In the genomic region with DNA sequence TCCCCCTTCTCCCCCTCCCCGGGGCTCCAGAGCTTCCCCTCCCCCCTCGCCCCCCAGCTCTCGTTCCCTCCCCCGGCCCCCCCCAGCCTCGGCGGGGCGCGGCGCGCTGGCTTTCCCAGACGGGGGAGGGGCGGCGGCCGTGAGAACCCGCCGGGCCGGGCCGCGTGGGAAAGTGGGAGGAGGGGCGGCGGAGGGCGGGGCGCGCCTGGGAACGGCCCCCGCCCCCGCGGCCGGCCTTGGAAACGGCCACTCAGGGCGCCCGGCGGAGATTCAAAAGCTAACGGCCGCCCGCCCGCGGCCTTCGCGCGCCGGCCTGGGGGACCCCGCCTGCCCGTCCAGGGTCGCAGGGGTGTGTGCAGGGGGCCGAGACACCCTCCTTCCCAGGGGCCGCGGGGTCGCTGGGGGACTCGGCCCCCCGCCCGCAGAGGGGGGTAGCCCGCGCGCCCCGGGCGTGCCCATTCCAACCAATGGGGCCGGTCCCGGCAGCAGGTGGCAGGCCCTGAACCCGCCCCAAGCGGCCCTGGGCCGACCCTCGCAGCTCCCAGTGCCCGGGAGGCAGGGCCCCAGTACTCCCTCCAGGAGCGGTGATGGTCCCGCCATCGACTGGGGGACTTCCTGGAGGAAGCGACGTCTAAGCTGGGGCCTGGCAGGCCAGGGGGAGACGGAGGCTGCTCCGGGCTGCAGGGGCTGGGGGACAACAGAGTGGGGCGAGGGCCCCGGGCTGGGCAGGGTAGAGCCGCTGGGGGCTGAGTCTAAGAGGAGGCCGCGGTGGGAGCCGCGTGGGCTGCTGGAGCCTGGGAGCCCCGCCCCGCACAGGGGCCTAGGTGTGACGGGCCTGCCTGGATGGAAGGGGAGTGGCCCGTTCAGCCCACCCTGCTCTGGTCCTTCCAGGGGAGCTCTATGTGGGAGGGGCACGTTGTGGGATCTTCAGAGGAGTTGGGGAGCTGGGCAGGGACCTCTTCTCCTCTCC, we compare ENCODE assay signal across 8 cellular contexts. TPM values are rescaled to one million over a fixed set of nuclear protein-coding genes. Genes with fewer than 3 reads are reported as not detected.
A peak's percentile ranks its signal among the peaks of the same experiment; 100 is the strongest.
DNase-seq lines count a peak whose midpoint lies in the region; ATAC-seq and TF ChIP-seq lines count a peak whose summit lies in the region.

No MANE protein-coding gene starts in this region.

- peaks cover 12% of the 10 kb centered on the region for H3K27me3 ChIP-seq in adipocyte (replicated peaks; ENCODE audit: control insufficient read depth, insufficient read depth, low read length)
- H3K27me3 ChIP-seq in upper lobe of right lung = peaks cover 17% of the 10 kb centered on the region

- no peak overlapping the region for H3K27ac Mint-ChIP-seq in osteocyte (ENCODE audit: unreplicated experiment)

- peaks cover 4% of the 10 kb centered on the region for H3K4me1 ChIP-seq in adipocyte (ENCODE audit: control insufficient read depth, insufficient read depth, low read length)
- peaks cover 28% of the 10 kb centered on the region for H3K4me1 ChIP-seq in upper lobe of right lung

- H3K36me3 Mint-ChIP-seq in osteocyte (ENCODE audit: unreplicated experiment) = no peaks in the 10 kb centered on the region

- H3K4me1 Mint-ChIP-seq in osteocyte (ENCODE audit: unreplicated experiment) = peaks cover 10% of the 10 kb centered on the region

- H3K9me3 ChIP-seq in adipocyte (ENCODE audit: control insufficient read depth, low read length) = no peaks in the 10 kb centered on the region
- no peaks in the 10 kb centered on the region for H3K9me3 ChIP-seq in upper lobe of right lung

- TF ChIP-seq CTCF in upper lobe of right lung (IDR thresholded peaks at IDR 0.05) (no peak), osteocyte (IDR thresholded peaks at IDR 0.05) (no peak)

- ATAC-seq in upper lobe of right lung = peak; percentile 31

- DNase-seq in DMS153 treated with DMSO at 0.1 percent for 48 hours (lab: John Stamatoyannopoulos, UW; ENCODE audit: unreplicated experiment) (peak; percentile 6), HT-29 (ENCODE audit: low spot score) (peak; percentile 36), adipocyte (ENCODE audit: low read depth) (peak; percentile 55), islet precursor cell (peak; percentile 77), upper lobe of right lung (peak; percentile 70), osteocyte (ENCODE audit: extremely low spot score, unreplicated experiment) (no peak)
- no peak for DNase-seq in NK-92 treated with Interleukin-12 subunit alpha and Interleukin-12 subunit beta, amount 100 ng/mL, for 24 hours (lab: John Stamatoyannopoulos, UW)
- no peak for DNase-seq in activated CD4-positive, alpha-beta T cell treated with anti-CD3 and anti-CD28 coated beads for 4 hours

- intact Hi-C loops in upper lobe of right lung (cut with DNase I) = no loop called here

- no peaks in the 10 kb centered on the region for H3K36me3 ChIP-seq in adipocyte (ENCODE audit: control insufficient read depth, insufficient read depth, low read length, severe bottlenecking)
- no peaks in the 10 kb centered on the region for H3K36me3 ChIP-seq in upper lobe of right lung

- H3K9ac ChIP-seq in adipocyte (ENCODE audit: low read length) = no peak overlapping the region

- no peak overlapping the region for H3K4me3 ChIP-seq in adipocyte (ENCODE audit: low read length)
- peak overlapping the region; percentile 37 for H3K4me3 ChIP-seq in upper lobe of right lung

- no peaks in the 10 kb centered on the region for H3K27me3 Mint-ChIP-seq in osteocyte (ENCODE audit: unreplicated experiment)

- H3K27ac ChIP-seq in upper lobe of right lung = no peak overlapping the region

- no peak overlapping the region for H3K4me3 Mint-ChIP-seq in osteocyte (ENCODE audit: unreplicated experiment)

- no peaks in the 10 kb centered on the region for H3K9me3 Mint-ChIP-seq in osteocyte (ENCODE audit: unreplicated experiment)

RNA-seq across cellular contexts. Expression of gene NRARP, which starts 14.2 kb away (rescaled TPM):
- 107 and 116 TPM in 2 replicates for total RNA-seq in HT-29 (2014; rRNA removed; shearing (Covaris generic))
- total RNA-seq in upper lobe of right lung (21.5 TPM), osteocyte (1.8 and 2.1 TPM in 2 replicates)

RNA-seq across cellular contexts. Expression of gene TOR4A, which starts 38.8 kb away (rescaled TPM):
- 210 and 226 TPM in 2 replicates for total RNA-seq in HT-29 (2014; rRNA removed; shearing (Covaris generic))
- total RNA-seq in upper lobe of right lung (27.4 TPM), osteocyte (1.2 and 1.9 TPM in 2 replicates)

Comparison
In these comparisons a context has a peak if more than half of its experiments do, and no peak if none do; other contexts are left out.
1. DNase-seq: peak in DMS153 treated with DMSO at 0.1 percent for 48 hours (single experiment), HT-29 (single experiment), adipocyte (single experiment), islet precursor cell (single experiment) and upper lobe of right lung (single experiment); none in NK-92 treated with Interleukin-12 subunit alpha and Interleukin-12 subunit beta, amount 100 ng/mL, for 24 hours (single experiment), activated CD4-positive, alpha-beta T cell treated with anti-CD3 and anti-CD28 coated beads for 4 hours (0 of 2) and osteocyte (single experiment).